8 cellular contexts compared by ENCODE assay signal in genomic region chr10:110919971-110920881, GRCh38. TPM values are rescaled to one million over a fixed set of nuclear protein-coding genes. Genes with fewer than 3 reads are reported as not detected.
A peak's percentile ranks its signal among the peaks of the same experiment; 100 is the strongest.
DNase-seq lines count a peak whose midpoint lies in the region; ATAC-seq and TF ChIP-seq lines count a peak whose summit lies in the region.

No MANE protein-coding gene starts in this region.

- intact Hi-C loops in sciatic nerve (cut with DNase I), result no loop called here

- ATAC-seq in HG03558 (IDR thresholded peaks at IDR 0.05; ENCODE audit: extremely low read depth, unreplicated experiment) (peak; percentile 19), sciatic nerve (no peak)

- no peak for TF ChIP-seq CTCF in GM20000 (IDR thresholded peaks at IDR 0.05; ENCODE audit: extremely low read depth, missing control alignments)

- DNase-seq in Daoy (ENCODE audit: low read depth) (peak; percentile 23), GM20000 (ENCODE audit: low spot score) (peak; percentile 49), RPMI8226 (peak; percentile 58), astrocyte of the hippocampus (ENCODE audit: low read depth, low spot score) (peak; percentile 58), sciatic nerve (ENCODE audit: low spot score) (peak; percentile 69), GOT3 (lab: John Stamatoyannopoulos, UW) (no peak)

- H3K4me3 ChIP-seq in iPS-11a (ENCODE audit: low read depth, low read length), result peak overlapping the region; percentile 93

RNA-seq across cellular contexts. Expression of gene SHOC2, which starts 0.8 kb away (rescaled TPM):
- 11.7 and 15.3 TPM in 2 replicates for total RNA-seq in Daoy (2014; rRNA removed; shearing (Covaris generic))
- 71.4 TPM for total RNA-seq in sciatic nerve

RNA-seq across cellular contexts. Expression of gene BBIP1, which starts 1.2 kb away (rescaled TPM):
- total RNA-seq in Daoy (2014; rRNA removed; shearing (Covaris generic)), result 13.2 and 14.2 TPM in 2 replicates
- 42.0 TPM for total RNA-seq in sciatic nerve

RNA-seq across cellular contexts. Expression of gene PDCD4, which starts 48.5 kb away (rescaled TPM):
- total RNA-seq in Daoy (2014; rRNA removed; shearing (Covaris generic)), result 13.3 and 19.9 TPM in 2 replicates
- total RNA-seq in sciatic nerve, result 124 TPM
